29 cellular contexts compared by ENCODE assay signal in the genomic region with DNA sequence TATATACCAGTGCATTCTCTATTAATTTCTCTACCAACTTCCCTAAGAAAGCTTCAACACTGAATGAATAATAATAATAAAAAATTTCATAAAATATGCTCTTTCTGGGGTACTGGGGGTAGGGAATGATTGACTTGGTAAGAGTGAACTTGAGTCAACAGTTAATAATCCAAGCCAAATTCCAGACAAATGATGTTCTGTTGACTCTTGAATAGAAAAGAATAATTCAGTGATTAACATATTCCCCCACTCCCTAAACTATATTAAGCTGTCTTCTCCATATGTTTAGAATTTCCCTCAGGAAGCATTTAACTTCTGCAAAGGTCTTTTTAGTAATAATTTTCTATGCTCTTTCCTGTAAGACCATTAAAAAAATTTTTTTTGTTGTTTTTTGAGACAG. TPM values are rescaled to one million over a fixed set of nuclear protein-coding genes. Genes with fewer than 3 reads are reported as not detected.
DNase-seq lines count a peak whose midpoint lies in the region; ATAC-seq and TF ChIP-seq lines count a peak whose summit lies in the region.
"Had no signal": no experiment of that assay in that cellular context is flagged by ENCODE, and none has a peak within 500 bp of the region (broad histone marks: within the 10 kb centered on the region; RNA-seq: fewer than 3 reads in every experiment).

No MANE protein-coding gene starts in this region.

- no peak overlapping the region for H2AFZ ChIP-seq in IMR-90 (replicated peaks; ENCODE audit: low read length, poor library complexity)

- peaks cover 8% of the 10 kb centered on the region for H3K4me1 ChIP-seq in IMR-90 (ENCODE audit: control insufficient read depth, insufficient read depth, low read length)

- H3K27me3 Mint-ChIP-seq in activated CD8-positive, alpha-beta T cell treated with anti-CD3 and anti-CD28 coated beads for 36 hours = no peaks in the 10 kb centered on the region
- no peaks in the 10 kb centered on the region for H3K27me3 Mint-ChIP-seq in natural killer cell treated with Interleukin-12 subunit alpha and Interleukin-12 subunit beta and Interleukin-15 and Interleukin-18, amount 100 ng/mL, for 72 hours
- H3K27me3 Mint-ChIP-seq: activated B cell treated with CpG ODN at 0.5 μM for 24 hours; activated CD4-positive, alpha-beta memory T cell treated with anti-CD3 and anti-CD28 coated beads, Interleukin-2, amount 10 ng/mL, durations not matched to agents 7 days and 5 days; effector memory CD8-positive, alpha-beta T cell; progenitor cell of endocrine pancreas; stimulated activated naive CD8-positive, alpha-beta T cell treated with anti-CD3 and anti-CD28 coated beads, Interleukin-15, amount 100 ng/mL, for 72 hours had no signal

- TF ChIP-seq RAD21 in IMR-90 (IDR thresholded peaks at IDR 0.05; ENCODE audit: low read length) = no peak

- no peak overlapping the region for H2BK15ac ChIP-seq in IMR-90 (ENCODE audit: low read depth, low read length)

- in situ Hi-C loops in IMR-90 (cut with MboI; ENCODE audit: low sequenced_read_pairs) = no loop called here

- no peak overlapping the region for H4K91ac ChIP-seq in IMR-90 (ENCODE audit: insufficient read depth, low read depth, low read length)

- no TSS peak for BruUV-seq in IMR-90 (replicated peaks; lab: Mats Ljungman, UMichigan)

- TF ChIP-seq POLR2A in IMR-90 (IDR thresholded peaks at IDR 0.05; ENCODE audit: low read depth, low read length) = no peak

- peaks cover 16 to 54% of the 10 kb centered on the region in 2 experiments for H3K79me1 ChIP-seq in IMR-90 (ENCODE audit: low read depth in 1 of 2, low read length in 2 of 2)

- H3K9ac ChIP-seq in IMR-90 (ENCODE audit: low read depth, low read length) = no peak overlapping the region

- H4K8ac ChIP-seq in IMR-90 (ENCODE audit: low read depth in 2 of 2, low read length in 2 of 2) = 0 out of 4 replicates have a peak overlapping the region, but pooled peaks of 1 of the 2 experiments have one; percentile 66

- no peak overlapping the region for H4K5ac ChIP-seq in IMR-90 (ENCODE audit: low read depth, low read length)

- CTCF ChIA-PET in IMR-90 (lab: Yijun Ruan, JAX) = no interaction called here
- CTCF ChIA-PET in activated CD8-positive, alpha-beta T cell treated with anti-CD3 and anti-CD28 coated beads for 36 hours (lab: Charles Lee) = interaction anchor here (1.1 to 1.3 kb wide), 2 partner anchors 10 to 11 kb away, joined by 3 to 4 read pairs; no protein-coding TSS in a partner anchor

- no peak overlapping the region for H3K4me2 ChIP-seq in IMR-90 (ENCODE audit: low read depth, low read length)

- no peaks in the 10 kb centered on the region for H3K9me3 Mint-ChIP-seq in activated CD8-positive, alpha-beta T cell treated with anti-CD3 and anti-CD28 coated beads for 36 hours
- H3K9me3 Mint-ChIP-seq in natural killer cell treated with Interleukin-12 subunit alpha and Interleukin-12 subunit beta and Interleukin-15 and Interleukin-18, amount 100 ng/mL, for 72 hours = no peaks in the 10 kb centered on the region
- H3K9me3 Mint-ChIP-seq: activated B cell treated with CpG ODN at 0.5 μM for 24 hours; activated CD4-positive, alpha-beta memory T cell treated with anti-CD3 and anti-CD28 coated beads, Interleukin-2, amount 10 ng/mL, durations not matched to agents 7 days and 5 days; activated naive CD4-positive, alpha-beta T cell treated with anti-CD3 and anti-CD28 coated beads for 36 hours; activated T-cell treated with anti-CD3 and anti-CD28 coated beads, Interleukin-2, amount 50 U/mL, for 4 hours; CD8-positive, alpha-beta T cell; effector memory CD8-positive, alpha-beta T cell; stimulated activated naive CD8-positive, alpha-beta T cell treated with anti-CD3 and anti-CD28 coated beads, Interleukin-15, amount 100 ng/mL, for 72 hours; T-helper 2 cell treated with Interferon-gamma antibody and Interleukin-4, amounts not matched to agents 5 μg/mL and 100 μg/mL, for 36 hours had no signal

- H3K18ac ChIP-seq in IMR-90 (ENCODE audit: low read depth, low read length) = no peak overlapping the region

- peaks cover 3% of the 10 kb centered on the region; the same call in 1 of the 2 replicates for H3K9me1 ChIP-seq in IMR-90 (ENCODE audit: insufficient read depth, low read length)

- DNase-seq in AG08395 (ENCODE audit: low spot score) (peak; percentile 23), IMR-90 (peak; percentile 67), astrocyte of the hippocampus (ENCODE audit: low read depth, low spot score) (peak; percentile 28), kidney tubule cell (ENCODE audit: low spot score) (peak; percentile 74), iPS-NIHi7 (ENCODE audit: extremely low spot score) (no peak)
- no peak for DNase-seq in activated CD8-positive, alpha-beta T cell treated with anti-CD3 and anti-CD28 coated beads for 36 hours
- no peak for DNase-seq in natural killer cell treated with Interleukin-12 subunit alpha and Interleukin-12 subunit beta and Interleukin-15 and Interleukin-18, amount 100 ng/mL, for 72 hours (ENCODE audit: low spot score)
- DNase-seq in activated T-cell treated with anti-CD3 and anti-CD28 coated beads, Interleukin-2, amount 50 U/mL, for 1 hour = no peak
- DNase-seq: activated B cell treated with CpG ODN at 0.5 μM for 24 hours; activated CD4-positive, alpha-beta memory T cell treated with anti-CD3 and anti-CD28 coated beads, Interleukin-2, amount 10 ng/mL, durations not matched to agents 7 days and 5 days; activated naive CD4-positive, alpha-beta T cell treated with anti-CD3 and anti-CD28 coated beads for 36 hours; activated T-cell treated with anti-CD3 and anti-CD28 coated beads, Interleukin-2, amount 50 U/mL, for 4 hours; aorta; CD8-positive, alpha-beta T cell; cerebellar nuclear complex; DMS53; effector memory CD8-positive, alpha-beta T cell; islet precursor cell; Kasumi-1; NCI-H1436; NCI-H2171 treated with DMSO at 0.1 percent for 48 hours; NCI-H69; nephron progenitor cell; small intestine; stimulated activated CD4-positive, alpha-beta T cell treated with anti-CD3 and anti-CD28 coated beads, Interleukin-4, amount 100 ng/mL, for 1 hour; stimulated activated naive CD8-positive, alpha-beta T cell treated with anti-CD3 and anti-CD28 coated beads, Interleukin-15, amount 100 ng/mL, for 72 hours; upper lobe of left lung had no signal

- H2BK120ac ChIP-seq in IMR-90 (ENCODE audit: low read depth, low read length) = peak overlapping the region; percentile 11; the same call in 1 of the 2 replicates

- no peak for TF ChIP-seq CTCF in IMR-90 (conservative IDR thresholded peaks at IDR 0.05; ENCODE audit: low read depth, low read length)
- TF ChIP-seq CTCF in activated CD8-positive, alpha-beta T cell treated with anti-CD3 and anti-CD28 coated beads for 36 hours (IDR thresholded peaks at IDR 0.05) = no peak

- peaks cover 24% of the 10 kb centered on the region for H3K36me3 Mint-ChIP-seq in activated CD8-positive, alpha-beta T cell treated with anti-CD3 and anti-CD28 coated beads for 36 hours (ENCODE audit: low read depth)
- H3K36me3 Mint-ChIP-seq in natural killer cell treated with Interleukin-12 subunit alpha and Interleukin-12 subunit beta and Interleukin-15 and Interleukin-18, amount 100 ng/mL, for 72 hours = peaks cover 8% of the 10 kb centered on the region

- no peak overlapping the region for H3K27ac Mint-ChIP-seq in activated CD8-positive, alpha-beta T cell treated with anti-CD3 and anti-CD28 coated beads for 36 hours
- no peak overlapping the region for H3K27ac Mint-ChIP-seq in natural killer cell treated with Interleukin-12 subunit alpha and Interleukin-12 subunit beta and Interleukin-15 and Interleukin-18, amount 100 ng/mL, for 72 hours
- H3K27ac Mint-ChIP-seq: activated B cell treated with CpG ODN at 0.5 μM for 24 hours; activated CD4-positive, alpha-beta memory T cell treated with anti-CD3 and anti-CD28 coated beads, Interleukin-2, amount 10 ng/mL, durations not matched to agents 7 days and 5 days; activated naive CD4-positive, alpha-beta T cell treated with anti-CD3 and anti-CD28 coated beads for 36 hours; effector memory CD8-positive, alpha-beta T cell; nephron progenitor cell; progenitor cell of endocrine pancreas; stimulated activated naive CD8-positive, alpha-beta T cell treated with anti-CD3 and anti-CD28 coated beads, Interleukin-15, amount 100 ng/mL, for 72 hours; T-helper 2 cell treated with Interferon-gamma antibody and Interleukin-4, amounts not matched to agents 5 μg/mL and 100 μg/mL, for 36 hours had no signal

- no peak overlapping the region for H2AK5ac ChIP-seq in IMR-90 (ENCODE audit: low read depth, low read length)

- H3K56ac ChIP-seq in IMR-90 (ENCODE audit: extremely low read depth, insufficient read depth, low read length) = no peak overlapping the region

- no peaks in the 10 kb centered on the region for H3K27me3 ChIP-seq in IMR-90 (ENCODE audit: control insufficient read depth, insufficient read depth, low read length)
- H3K27me3 ChIP-seq: upper lobe of left lung had no signal

- intact Hi-C loops in IMR-90 (cut with micrococcal nuclease) = no loop called here
- intact Hi-C loops in activated CD8-positive, alpha-beta T cell treated with anti-CD3 and anti-CD28 coated beads for 36 hours (cut with micrococcal nuclease) = no loop called here

- H3K27ac ChIP-seq in IMR-90 (ENCODE audit: insufficient read depth, low read length) = peak overlapping the region; percentile 64
- H3K27ac ChIP-seq: upper lobe of left lung had no signal

- H3K9me3 ChIP-seq in IMR-90 (ENCODE audit: control insufficient read depth, insufficient read depth, low read length) = no peaks in the 10 kb centered on the region
- H3K9me3 ChIP-seq: upper lobe of left lung had no signal

- H3K23ac ChIP-seq in IMR-90 (ENCODE audit: low read depth, low read length) = no peak overlapping the region

- peaks cover 26% of the 10 kb centered on the region for H4K20me1 ChIP-seq in IMR-90 (ENCODE audit: insufficient read depth, low read length)

- H3K4me1 Mint-ChIP-seq in activated CD8-positive, alpha-beta T cell treated with anti-CD3 and anti-CD28 coated beads for 36 hours (ENCODE audit: low read depth) = peaks cover 28% of the 10 kb centered on the region
- H3K4me1 Mint-ChIP-seq in natural killer cell treated with Interleukin-12 subunit alpha and Interleukin-12 subunit beta and Interleukin-15 and Interleukin-18, amount 100 ng/mL, for 72 hours (ENCODE audit: low read depth in 2 of 2) = peaks cover 0 to 8% of the 10 kb centered on the region in 2 donors
- H3K4me1 Mint-ChIP-seq: activated B cell treated with CpG ODN at 0.5 μM for 24 hours, nephron progenitor cell had no signal

- no peak overlapping the region for H3K4me3 ChIP-seq in IMR-90 (ENCODE audit: insufficient read depth, low read depth, low read length)
- H3K4me3 ChIP-seq: upper lobe of left lung had no signal

- peaks cover 41% of the 10 kb centered on the region for H3K36me3 ChIP-seq in IMR-90 (ENCODE audit: control insufficient read depth, insufficient read depth, low read length)

- dilution Hi-C loops in IMR-90 (cut with HindIII; ENCODE audit: low sequenced_read_pairs, unreplicated experiment) = no loop called here

- H3K4me3 Mint-ChIP-seq in activated CD8-positive, alpha-beta T cell treated with anti-CD3 and anti-CD28 coated beads for 36 hours = no peak overlapping the region
- H3K4me3 Mint-ChIP-seq in natural killer cell treated with Interleukin-12 subunit alpha and Interleukin-12 subunit beta and Interleukin-15 and Interleukin-18, amount 100 ng/mL, for 72 hours = no peak overlapping the region
- H3K4me3 Mint-ChIP-seq: activated B cell treated with CpG ODN at 0.5 μM for 24 hours; activated CD4-positive, alpha-beta memory T cell treated with anti-CD3 and anti-CD28 coated beads, Interleukin-2, amount 10 ng/mL, durations not matched to agents 7 days and 5 days; activated naive CD4-positive, alpha-beta T cell treated with anti-CD3 and anti-CD28 coated beads for 36 hours; activated T-cell treated with anti-CD3 and anti-CD28 coated beads, Interleukin-2, amount 50 U/mL, for 4 hours; CD8-positive, alpha-beta T cell; effector memory CD8-positive, alpha-beta T cell; nephron progenitor cell; stimulated activated naive CD8-positive, alpha-beta T cell treated with anti-CD3 and anti-CD28 coated beads, Interleukin-15, amount 100 ng/mL, for 72 hours; T-helper 2 cell treated with Interferon-gamma antibody and Interleukin-4, amounts not matched to agents 5 μg/mL and 100 μg/mL, for 36 hours had no signal

- H2AK9ac ChIP-seq in IMR-90 (replicated peaks; ENCODE audit: low read depth, low read length, poor library complexity) = no peak overlapping the region

- H3K4ac ChIP-seq in IMR-90 (ENCODE audit: low read depth, low read length) = peak overlapping the region; percentile 66; the same call in 1 of the 2 replicates

- peak; percentile 31; the same call in 1 of the 2 replicates for ATAC-seq in IMR-90 (ENCODE audit: low read depth)
- ATAC-seq in activated CD8-positive, alpha-beta T cell treated with anti-CD3 and anti-CD28 coated beads for 36 hours = no peak
- no peak for ATAC-seq in natural killer cell treated with Interleukin-12 subunit alpha and Interleukin-12 subunit beta and Interleukin-15 and Interleukin-18, amount 100 ng/mL, for 72 hours
- ATAC-seq: activated T-cell treated with anti-CD3 and anti-CD28 coated beads, Interleukin-2, amount 50 U/mL, for 4 hours; CD8-positive, alpha-beta T cell; effector memory CD8-positive, alpha-beta T cell; stimulated activated naive CD8-positive, alpha-beta T cell treated with anti-CD3 and anti-CD28 coated beads, Interleukin-15, amount 100 ng/mL, for 72 hours had no signal

- H2BK5ac ChIP-seq in IMR-90 (ENCODE audit: low read depth, low read length, poor library complexity, severe bottlenecking) = peak overlapping the region; percentile 82

- no peak overlapping the region for H2BK20ac ChIP-seq in IMR-90 (ENCODE audit: low read depth, low read length)

- peak overlapping the region; percentile 77; the same call in 1 of the 2 replicates for H3K14ac ChIP-seq in IMR-90 (replicated peaks; ENCODE audit: low read depth, low read length)

- POLR2A ChIA-PET in IMR-90 (lab: Charles Lee; ENCODE audit: unreplicated experiment) = interaction anchor here (0.5 kb wide), 1 partner anchor 170 kb away, joined by 4 read pairs; no protein-coding TSS in a partner anchor
- POLR2A ChIA-PET in activated CD8-positive, alpha-beta T cell treated with anti-CD3 and anti-CD28 coated beads for 36 hours (lab: Charles Lee) = no interaction called here

RNA-seq across cellular contexts. Expression of a gene that starts 12.3 kb away (rescaled TPM):
- total RNA-seq in IMR-90 (2012; rRNA removed) = 13.4 and 24.4 TPM in 2 replicates
- 21.9 and 40.7 TPM in 2 replicates for polyA plus RNA-seq in IMR-90 (2012; rRNA removed)
- polyA plus RNA-seq in IMR-90 (2012; cell fraction: cytosol; rRNA removed) = 8.0 and 8.9 TPM in 2 replicates
- polyA plus RNA-seq in IMR-90 (2012; cell fraction: nucleus; rRNA removed; ENCODE audit: low replicate concordance) = 2.2 and 19.3 TPM in 2 replicates
- total RNA-seq in activated CD8-positive, alpha-beta T cell treated with anti-CD3 and anti-CD28 coated beads for 36 hours = 10 to 100 TPM; 51.2 to 53.5 TPM
- 10 to 100 TPM; 29.4 to 32.2 TPM for total RNA-seq in natural killer cell treated with Interleukin-12 subunit alpha and Interleukin-12 subunit beta and Interleukin-15 and Interleukin-18, amount 100 ng/mL, for 72 hours

Comparison
In these comparisons a context has a peak if more than half of its experiments do, and no peak if none do; other contexts are left out.
1. DNase-seq: peak in AG08395 (single experiment), IMR-90 (single experiment), astrocyte of the hippocampus (single experiment) and kidney tubule cell (single experiment); none in iPS-NIHi7 (single experiment), activated CD8-positive, alpha-beta T cell treated with anti-CD3 and anti-CD28 coated beads for 36 hours (single experiment), natural killer cell treated with Interleukin-12 subunit alpha and Interleukin-12 subunit beta and Interleukin-15 and Interleukin-18, amount 100 ng/mL, for 72 hours (single experiment) and activated T-cell treated with anti-CD3 and anti-CD28 coated beads, Interleukin-2, amount 50 U/mL, for 1 hour (single experiment).